27 cellular contexts compared by ENCODE assay signal in the genomic region with DNA sequence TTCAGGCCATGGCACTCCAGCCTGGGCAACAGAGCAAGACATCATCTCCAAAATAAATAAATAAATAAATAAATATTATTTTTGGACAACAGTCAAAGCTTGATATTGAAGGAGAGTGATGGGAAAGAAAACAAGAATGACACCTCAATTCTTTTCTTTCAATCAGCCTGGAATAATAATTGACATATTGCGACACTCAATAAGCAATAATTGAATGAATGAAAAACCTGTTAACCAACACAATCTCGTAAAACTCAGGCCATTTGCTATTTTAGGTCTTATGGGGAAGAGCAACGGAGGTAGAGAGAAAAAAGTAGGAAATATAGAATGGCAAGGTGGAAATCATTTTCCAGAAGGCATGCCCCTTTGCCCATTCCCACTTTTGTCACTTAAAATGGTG.
"Had no signal": no experiment of that assay in that cellular context is flagged by ENCODE, and none has a peak within 500 bp of the region (broad histone marks: within the 10 kb centered on the region; RNA-seq: fewer than 3 reads in every experiment).

No MANE protein-coding gene starts in this region.

- H3K4me1 ChIP-seq: stomach, testis, thyroid gland, tibial artery, upper lobe of right lung, uterus, vagina had no signal

- ATAC-seq: stimulated activated effector memory CD8-positive, alpha-beta T cell treated with anti-CD3 and anti-CD28 coated beads, Interleukin-12 subunit alpha, Interleukin-12 subunit beta, amount 100 ng/mL, for 72 hours; stimulated activated memory B cell treated with anti-CD40 and anti-IgM and Interleukin-4, amounts not matched to agents 10 μg/mL and 1 μg/mL and 100 μg/mL, for 72 hours; stimulated activated naive B cell treated with anti-CD40 and anti-IgM and Interleukin-4, amounts not matched to agents 10 μg/mL and 1 μg/mL and 100 μg/mL, for 72 hours; stimulated activated naive CD8-positive, alpha-beta T cell treated with anti-CD3 and anti-CD28 coated beads, Interleukin-15, amount 100 ng/mL, for 72 hours; stimulated activated naive CD8-positive, alpha-beta T cell treated with anti-CD3 and anti-CD28 coated beads, Interleukin-15, Interleukin-2, amounts not matched to agents 100 U/mL and 50 U/mL, for 24 hours; upper lobe of right lung had no signal

- FAIRE-seq: urothelium cell line had no signal

- H3K27ac ChIP-seq: stomach, suprapubic skin, testis, thoracic aorta, thyroid gland, tibial artery, tibial nerve, transverse colon, upper lobe of left lung, upper lobe of right lung, uterus, vagina had no signal

- H3K36me3 ChIP-seq: stomach, suprapubic skin, thoracic aorta, thyroid gland, tibial artery, tibial nerve, transverse colon, upper lobe of left lung, upper lobe of right lung, uterus, vagina had no signal

- H3K9me3 ChIP-seq: stomach, suprapubic skin, testis, thoracic aorta, thyroid gland, tibial artery, tibial nerve, transverse colon, upper lobe of left lung, upper lobe of right lung, uterus, vagina had no signal

- H3K4me3 ChIP-seq: stomach, suprapubic skin, testis, thoracic aorta, thyroid gland, tibial artery, tibial nerve, transverse colon, upper lobe of left lung, upper lobe of right lung, uterus, vagina had no signal

- H3K27me3 ChIP-seq: stomach, suprapubic skin, testis, thyroid gland, tibial artery, tibial nerve, transverse colon, upper lobe of left lung, upper lobe of right lung, uterus, vagina had no signal

- DNase-seq: stimulated activated CD4-positive, alpha-beta T cell treated with anti-CD3 and anti-CD28 coated beads, Interleukin-2, amount 100 ng/mL, for 48 hours; stimulated activated CD4-positive, alpha-beta T cell treated with anti-CD3 and anti-CD28 coated beads, Interleukin-4, amount 100 ng/mL, for 1 hour; stimulated activated CD4-positive, alpha-beta T cell treated with anti-CD3 and anti-CD28 coated beads, Interleukin-4, amount 100 ng/mL, for 24 hours; stimulated activated CD4-positive, alpha-beta T cell treated with anti-CD3 and anti-CD28 coated beads, Interleukin-4, amount 100 ng/mL, for 4 hours; stimulated activated CD8-positive, alpha-beta memory T cell treated with anti-CD3 and anti-CD28 coated beads, Interleukin-4, amount 100 ng/mL, for 48 hours; stimulated activated naive B cell treated with anti-CD40 and anti-IgM and Interleukin-4, amounts not matched to agents 10 μg/mL and 1 μg/mL and 100 μg/mL, for 72 hours; stimulated activated naive CD4-positive, alpha-beta T cell; stimulated activated naive CD4-positive, alpha-beta T cell treated with Interleukin-2 at 50 U/mL for 16 hours; stimulated activated naive CD8-positive, alpha-beta T cell treated with anti-CD3 and anti-CD28 coated beads, Interleukin-15, amount 100 ng/mL, for 72 hours; stimulated activated naive CD8-positive, alpha-beta T cell treated with anti-CD3 and anti-CD28 coated beads, Interleukin-15, Interleukin-2, amounts not matched to agents 100 U/mL and 50 U/mL, for 24 hours; stomach; substantia nigra; testis; thyroid gland; tibial artery; transverse colon; trophoblast cell; upper lobe of left lung; upper lobe of right lung; uterus had no signal
